1 cellular context compared by ENCODE assay signal in genomic region chr17:41008811-41009210, GRCh38.
TF ChIP-seq lines count a peak whose summit lies in the region.

TSS of gene KRTAP3-1 (minus strand) at chr17:41009128. CDS start at chr17:41009074, 54 bp downstream.

TF ChIP-seq in GM23338, 12 proteins besides CTCF, POLR2A, EP300 and RAD21:
- TF ChIP-seq, protein P1, sequence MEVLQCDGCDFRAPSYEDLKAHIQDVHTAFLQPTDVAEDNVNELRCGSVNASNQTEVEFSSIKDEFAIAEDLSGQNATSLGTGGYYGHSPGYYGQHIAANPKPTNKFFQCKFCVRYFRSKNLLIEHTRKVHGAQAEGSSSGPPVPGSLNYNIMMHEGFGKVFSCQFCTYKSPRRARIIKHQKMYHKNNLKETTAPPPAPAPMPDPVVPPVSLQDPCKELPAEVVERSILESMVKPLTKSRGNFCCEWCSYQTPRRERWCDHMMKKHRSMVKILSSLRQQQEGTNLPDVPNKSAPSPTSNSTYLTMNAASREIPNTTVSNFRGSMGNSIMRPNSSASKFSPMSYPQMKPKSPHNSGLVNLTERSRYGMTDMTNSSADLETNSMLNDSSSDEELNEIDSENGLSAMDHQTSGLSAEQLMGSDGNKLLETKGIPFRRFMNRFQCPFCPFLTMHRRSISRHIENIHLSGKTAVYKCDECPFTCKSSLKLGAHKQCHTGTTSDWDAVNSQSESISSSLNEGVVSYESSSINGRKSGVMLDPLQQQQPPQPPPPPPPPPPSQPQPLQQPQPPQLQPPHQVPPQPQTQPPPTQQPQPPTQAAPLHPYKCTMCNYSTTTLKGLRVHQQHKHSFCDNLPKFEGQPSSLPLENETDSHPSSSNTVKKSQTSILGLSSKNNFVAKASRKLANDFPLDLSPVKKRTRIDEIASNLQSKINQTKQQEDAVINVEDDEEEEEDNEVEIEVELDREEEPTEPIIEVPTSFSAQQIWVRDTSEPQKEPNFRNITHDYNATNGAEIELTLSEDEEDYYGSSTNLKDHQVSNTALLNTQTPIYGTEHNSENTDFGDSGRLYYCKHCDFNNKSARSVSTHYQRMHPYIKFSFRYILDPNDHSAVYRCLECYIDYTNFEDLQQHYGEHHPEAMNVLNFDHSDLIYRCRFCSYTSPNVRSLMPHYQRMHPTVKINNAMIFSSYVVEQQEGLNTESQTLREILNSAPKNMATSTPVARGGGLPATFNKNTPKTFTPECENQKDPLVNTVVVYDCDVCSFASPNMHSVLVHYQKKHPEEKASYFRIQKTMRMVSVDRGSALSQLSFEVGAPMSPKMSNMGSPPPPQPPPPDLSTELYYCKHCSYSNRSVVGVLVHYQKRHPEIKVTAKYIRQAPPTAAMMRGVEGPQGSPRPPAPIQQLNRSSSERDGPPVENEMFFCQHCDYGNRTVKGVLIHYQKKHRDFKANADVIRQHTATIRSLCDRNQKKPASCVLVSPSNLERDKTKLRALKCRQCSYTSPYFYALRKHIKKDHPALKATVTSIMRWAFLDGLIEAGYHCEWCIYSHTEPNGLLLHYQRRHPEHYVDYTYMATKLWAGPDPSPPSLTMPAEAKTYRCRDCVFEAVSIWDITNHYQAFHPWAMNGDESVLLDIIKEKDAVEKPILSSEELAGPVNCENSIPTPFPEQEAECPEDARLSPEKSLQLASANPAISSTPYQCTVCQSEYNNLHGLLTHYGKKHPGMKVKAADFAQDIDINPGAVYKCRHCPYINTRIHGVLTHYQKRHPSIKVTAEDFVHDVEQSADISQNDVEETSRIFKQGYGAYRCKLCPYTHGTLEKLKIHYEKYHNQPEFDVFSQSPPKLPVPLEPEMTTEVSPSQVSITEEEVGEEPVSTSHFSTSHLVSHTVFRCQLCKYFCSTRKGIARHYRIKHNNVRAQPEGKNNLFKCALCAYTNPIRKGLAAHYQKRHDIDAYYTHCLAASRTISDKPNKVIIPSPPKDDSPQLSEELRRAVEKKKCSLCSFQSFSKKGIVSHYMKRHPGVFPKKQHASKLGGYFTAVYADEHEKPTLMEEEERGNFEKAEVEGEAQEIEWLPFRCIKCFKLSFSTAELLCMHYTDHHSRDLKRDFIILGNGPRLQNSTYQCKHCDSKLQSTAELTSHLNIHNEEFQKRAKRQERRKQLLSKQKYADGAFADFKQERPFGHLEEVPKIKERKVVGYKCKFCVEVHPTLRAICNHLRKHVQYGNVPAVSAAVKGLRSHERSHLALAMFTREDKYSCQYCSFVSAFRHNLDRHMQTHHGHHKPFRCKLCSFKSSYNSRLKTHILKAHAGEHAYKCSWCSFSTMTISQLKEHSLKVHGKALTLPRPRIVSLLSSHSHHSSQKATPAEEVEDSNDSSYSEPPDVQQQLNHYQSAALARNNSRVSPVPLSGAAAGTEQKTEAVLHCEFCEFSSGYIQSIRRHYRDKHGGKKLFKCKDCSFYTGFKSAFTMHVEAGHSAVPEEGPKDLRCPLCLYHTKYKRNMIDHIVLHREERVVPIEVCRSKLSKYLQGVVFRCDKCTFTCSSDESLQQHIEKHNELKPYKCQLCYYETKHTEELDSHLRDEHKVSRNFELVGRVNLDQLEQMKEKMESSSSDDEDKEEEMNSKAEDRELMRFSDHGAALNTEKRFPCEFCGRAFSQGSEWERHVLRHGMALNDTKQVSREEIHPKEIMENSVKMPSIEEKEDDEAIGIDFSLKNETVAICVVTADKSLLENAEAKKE (CRISPR knock-in tag; IDR thresholded peaks at IDR 0.05) = no peak
- TF ChIP-seq, protein P2, sequence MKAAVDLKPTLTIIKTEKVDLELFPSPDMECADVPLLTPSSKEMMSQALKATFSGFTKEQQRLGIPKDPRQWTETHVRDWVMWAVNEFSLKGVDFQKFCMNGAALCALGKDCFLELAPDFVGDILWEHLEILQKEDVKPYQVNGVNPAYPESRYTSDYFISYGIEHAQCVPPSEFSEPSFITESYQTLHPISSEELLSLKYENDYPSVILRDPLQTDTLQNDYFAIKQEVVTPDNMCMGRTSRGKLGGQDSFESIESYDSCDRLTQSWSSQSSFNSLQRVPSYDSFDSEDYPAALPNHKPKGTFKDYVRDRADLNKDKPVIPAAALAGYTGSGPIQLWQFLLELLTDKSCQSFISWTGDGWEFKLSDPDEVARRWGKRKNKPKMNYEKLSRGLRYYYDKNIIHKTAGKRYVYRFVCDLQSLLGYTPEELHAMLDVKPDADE (IDR thresholded peaks at IDR 0.05) = no peak
- TF ChIP-seq NANOG (IDR thresholded peaks at IDR 0.05; ENCODE audit: borderline replicate concordance) (no peak), EZH2phosphoT487 (IDR thresholded peaks at IDR 0.05; ENCODE audit: unreplicated experiment) (no peak), JUNB (IDR thresholded peaks at IDR 0.05; ENCODE audit: unreplicated experiment) (no peak), EZH2 (IDR thresholded peaks at IDR 0.05; ENCODE audit: low read depth, unreplicated experiment) (no peak), ZNF331 (CRISPR knock-in tag; IDR thresholded peaks at IDR 0.05; ENCODE audit: low read depth) (no peak), REST (IDR thresholded peaks at IDR 0.05; ENCODE audit: unreplicated experiment) (no peak), CREB1 (CRISPR knock-in tag; IDR thresholded peaks at IDR 0.05; ENCODE audit: low read depth) (no peak), POLR2AphosphoS5 (IDR thresholded peaks at IDR 0.05; ENCODE audit: low read depth) (no peak), STAT1 (IDR thresholded peaks at IDR 0.05; ENCODE audit: unreplicated experiment) (no peak), ZNF114 (CRISPR knock-in tag; IDR thresholded peaks at IDR 0.05) (no peak)
